ENCODE assay signal across 30 cellular contexts in the genomic region with DNA sequence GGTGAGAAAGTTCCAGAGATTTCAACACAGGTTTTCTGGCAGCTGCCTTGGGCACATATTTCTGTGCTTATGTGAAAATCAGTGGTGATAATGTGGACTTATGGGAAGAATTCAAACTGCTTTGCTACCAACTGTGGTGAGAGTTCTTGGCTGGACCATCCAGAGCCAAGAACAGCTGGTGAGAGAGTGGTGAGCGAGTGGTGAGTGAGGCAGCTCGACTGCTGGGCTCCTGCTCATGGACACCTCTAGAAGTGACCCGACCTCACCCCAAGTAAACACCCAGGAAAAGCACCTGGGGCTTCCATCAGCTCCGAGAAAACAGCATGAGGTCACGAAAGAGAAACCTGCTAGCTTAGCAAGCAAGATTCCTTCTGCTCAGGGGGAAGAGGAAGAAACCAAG.
"Had no signal": no experiment of that assay in that cellular context is flagged by ENCODE, and none has a peak within 500 bp of the region (broad histone marks: within the 10 kb centered on the region; RNA-seq: fewer than 3 reads in every experiment).

No MANE protein-coding gene starts in this region.

- H3K27ac ChIP-seq: adrenal gland, ascending aorta, brain microvascular endothelial cell, epithelial cell of prostate, esophagus squamous epithelium, gastroesophageal sphincter had no signal

- H3K4me3 Mint-ChIP-seq: activated CD4-positive, alpha-beta memory T cell treated with anti-CD3 and anti-CD28 coated beads for 36 hours; activated CD4-positive, alpha-beta T cell treated with anti-CD3 and anti-CD28 coated beads for 36 hours; activated CD4-positive, alpha-beta T cell treated with anti-CD3 and anti-CD28 coated beads, Interleukin-2, amount 10 ng/mL, durations not matched to agents 24 days and 14 days; activated CD8-positive, alpha-beta memory T cell treated with anti-CD3 and anti-CD28 coated beads, Interleukin-2, amount 10 ng/mL, durations not matched to agents 7 days and 5 days; activated CD8-positive, alpha-beta T cell treated with anti-CD3 and anti-CD28 coated beads, Interleukin-2, amount 10 ng/mL, durations not matched to agents 7 days and 5 days; activated naive CD4-positive, alpha-beta T cell treated with anti-CD3 and anti-CD28 coated beads for 36 hours; activated naive CD4-positive, alpha-beta T cell treated with anti-CD3 and anti-CD28 coated beads, Interleukin-2, amount 50 U/mL, for 24 hours; activated naive CD8-positive, alpha-beta T cell treated with anti-CD3 and anti-CD28 coated beads for 36 hours; activated naive CD8-positive, alpha-beta T cell treated with anti-CD3 and anti-CD28 coated beads, Interleukin-2, amount 50 U/mL, for 24 hours; activated T-helper 1 cell treated with anti-CD3 and anti-CD28 coated beads, Interleukin-12 subunit alpha, Interleukin-12 subunit beta, Interleukin-2, Interleukin-4 antibody, amounts not matched to agents 30 ng/mL and 10 ng/mL and 1 ng/mL, durations not matched to agents 14 hours and 24 hours and 36 hours; central memory CD8-positive, alpha-beta T cell had no signal

- H3K27me3 Mint-ChIP-seq: activated CD4-positive, alpha-beta memory T cell treated with anti-CD3 and anti-CD28 coated beads for 36 hours; activated CD4-positive, alpha-beta T cell treated with anti-CD3 and anti-CD28 coated beads for 36 hours; activated CD4-positive, alpha-beta T cell treated with anti-CD3 and anti-CD28 coated beads, Interleukin-2, amount 10 ng/mL, durations not matched to agents 24 days and 14 days; activated CD8-positive, alpha-beta memory T cell treated with anti-CD3 and anti-CD28 coated beads, Interleukin-2, amount 10 ng/mL, durations not matched to agents 7 days and 5 days; activated naive CD4-positive, alpha-beta T cell treated with anti-CD3 and anti-CD28 coated beads, Interleukin-2, amount 50 U/mL, for 24 hours; activated naive CD8-positive, alpha-beta T cell treated with anti-CD3 and anti-CD28 coated beads for 36 hours; activated naive CD8-positive, alpha-beta T cell treated with anti-CD3 and anti-CD28 coated beads, Interleukin-2, amount 50 U/mL, for 24 hours; central memory CD8-positive, alpha-beta T cell had no signal

- ATAC-seq: activated CD4-positive, alpha-beta T cell treated with anti-CD3 and anti-CD28 coated beads for 36 hours; activated CD8-positive, alpha-beta memory T cell treated with anti-CD3 and anti-CD28 coated beads, Interleukin-2, amount 10 ng/mL, durations not matched to agents 7 days and 5 days; activated CD8-positive, alpha-beta T cell treated with anti-CD3 and anti-CD28 coated beads, Interleukin-2, amount 10 ng/mL, durations not matched to agents 7 days and 5 days; activated naive CD8-positive, alpha-beta T cell treated with anti-CD3 and anti-CD28 coated beads, Interleukin-2, amount 50 U/mL, for 24 hours; gastroesophageal sphincter had no signal

- H3K4me1 ChIP-seq: adrenal gland, ascending aorta, esophagus squamous epithelium, gastroesophageal sphincter had no signal

- H3K9me3 Mint-ChIP-seq: activated naive CD4-positive, alpha-beta T cell treated with anti-CD3 and anti-CD28 coated beads, Interleukin-2, amount 50 U/mL, for 24 hours; activated naive CD8-positive, alpha-beta T cell treated with anti-CD3 and anti-CD28 coated beads for 36 hours; central memory CD8-positive, alpha-beta T cell had no signal

- H3K27me3 ChIP-seq: adrenal gland, ascending aorta, brain microvascular endothelial cell, esophagus squamous epithelium had no signal

- H3K27ac Mint-ChIP-seq: activated CD4-positive, alpha-beta memory T cell treated with anti-CD3 and anti-CD28 coated beads for 36 hours; activated CD4-positive, alpha-beta T cell treated with anti-CD3 and anti-CD28 coated beads for 36 hours; activated CD4-positive, alpha-beta T cell treated with anti-CD3 and anti-CD28 coated beads, Interleukin-2, amount 10 ng/mL, durations not matched to agents 24 days and 14 days; activated CD8-positive, alpha-beta memory T cell treated with anti-CD3 and anti-CD28 coated beads, Interleukin-2, amount 10 ng/mL, durations not matched to agents 7 days and 5 days; activated CD8-positive, alpha-beta T cell treated with anti-CD3 and anti-CD28 coated beads, Interleukin-2, amount 10 ng/mL, durations not matched to agents 7 days and 5 days; activated naive CD4-positive, alpha-beta T cell treated with anti-CD3 and anti-CD28 coated beads for 36 hours; activated naive CD4-positive, alpha-beta T cell treated with anti-CD3 and anti-CD28 coated beads, Interleukin-2, amount 50 U/mL, for 24 hours; activated naive CD8-positive, alpha-beta T cell treated with anti-CD3 and anti-CD28 coated beads for 36 hours; activated naive CD8-positive, alpha-beta T cell treated with anti-CD3 and anti-CD28 coated beads, Interleukin-2, amount 50 U/mL, for 24 hours; activated T-helper 1 cell treated with anti-CD3 and anti-CD28 coated beads, Interleukin-12 subunit alpha, Interleukin-12 subunit beta, Interleukin-2, Interleukin-4 antibody, amounts not matched to agents 30 ng/mL and 10 ng/mL and 1 ng/mL, durations not matched to agents 14 hours and 24 hours and 36 hours; activated T-helper 2 cell treated with anti-CD3 and anti-CD28 coated beads, Interferon-gamma antibody, Interleukin-2, Interleukin-4, amounts not matched to agents 10 μg/mL and 5 μg/mL and 100 μg/mL, durations not matched to agents 14 hours and 24 hours and 36 hours had no signal

- H3K36me3 ChIP-seq: adrenal gland, ascending aorta, brain microvascular endothelial cell, esophagus squamous epithelium, gastroesophageal sphincter had no signal

- DNase-seq: activated CD4-positive, alpha-beta memory T cell treated with anti-CD3 and anti-CD28 coated beads for 36 hours; activated CD4-positive, alpha-beta T cell treated with anti-CD3 and anti-CD28 coated beads for 36 hours; activated CD4-positive, alpha-beta T cell treated with anti-CD3 and anti-CD28 coated beads, Interleukin-2, amount 10 ng/mL, durations not matched to agents 24 days and 14 days; activated CD4-positive, CD25-positive, alpha-beta regulatory T cell; activated CD4-positive, CD25-positive, alpha-beta regulatory T cell treated with anti-CD3 and anti-CD28 coated beads, Interleukin-2, amount 50 U/mL, for 72 hours; activated CD8-positive, alpha-beta memory T cell treated with anti-CD3 and anti-CD28 coated beads, Interleukin-2, amount 10 ng/mL, durations not matched to agents 7 days and 5 days; activated CD8-positive, alpha-beta memory T cell treated with anti-CD3 and anti-CD28 coated beads, Interleukin-2, amount 50 U/mL, for 4 hours; activated CD8-positive, alpha-beta T cell treated with anti-CD3 and anti-CD28 coated beads, Interleukin-2, amount 10 ng/mL, durations not matched to agents 7 days and 5 days; activated effector memory CD4-positive, alpha-beta T cell treated with anti-CD3 and anti-CD28 coated beads, Interleukin-2, amount 50 U/mL, for 16 hours; activated naive CD4-positive, alpha-beta T cell treated with anti-CD3 and anti-CD28 coated beads for 36 hours; activated naive CD8-positive, alpha-beta T cell treated with anti-CD3 and anti-CD28 coated beads for 36 hours; activated naive CD8-positive, alpha-beta T cell treated with anti-CD3 and anti-CD28 coated beads, Interleukin-2, amount 50 U/mL, for 24 hours; activated T-cell treated with anti-CD3 and anti-CD28 coated beads, Interleukin-2, amount 50 U/mL, for 1 hour; activated T-cell treated with anti-CD3 and anti-CD28 coated beads, Interleukin-2, amount 50 U/mL, for 48 hours; adrenal gland; amygdala; brain microvascular endothelial cell; cortex of kidney; dermis blood vessel endothelial cell; effector CD8-positive, alpha-beta T cell; esophagus squamous epithelium; foreskin melanocyte; T-helper 2 cell had no signal

- H3K36me3 Mint-ChIP-seq: activated CD4-positive, alpha-beta memory T cell treated with anti-CD3 and anti-CD28 coated beads for 36 hours; activated CD8-positive, alpha-beta memory T cell treated with anti-CD3 and anti-CD28 coated beads, Interleukin-2, amount 10 ng/mL, durations not matched to agents 7 days and 5 days; activated naive CD4-positive, alpha-beta T cell treated with anti-CD3 and anti-CD28 coated beads, Interleukin-2, amount 50 U/mL, for 24 hours; activated naive CD8-positive, alpha-beta T cell treated with anti-CD3 and anti-CD28 coated beads for 36 hours had no signal

- H3K4me3 ChIP-seq: adrenal gland, ascending aorta, esophagus squamous epithelium, gastroesophageal sphincter had no signal

- H3K9me3 ChIP-seq: adrenal gland, ascending aorta, esophagus squamous epithelium, gastroesophageal sphincter had no signal

- H3K4me1 Mint-ChIP-seq: activated CD4-positive, alpha-beta T cell treated with anti-CD3 and anti-CD28 coated beads for 36 hours; activated CD4-positive, alpha-beta T cell treated with anti-CD3 and anti-CD28 coated beads, Interleukin-2, amount 10 ng/mL, durations not matched to agents 24 days and 14 days; activated CD8-positive, alpha-beta memory T cell treated with anti-CD3 and anti-CD28 coated beads, Interleukin-2, amount 10 ng/mL, durations not matched to agents 7 days and 5 days; activated naive CD4-positive, alpha-beta T cell treated with anti-CD3 and anti-CD28 coated beads, Interleukin-2, amount 50 U/mL, for 24 hours; activated naive CD8-positive, alpha-beta T cell treated with anti-CD3 and anti-CD28 coated beads for 36 hours; activated naive CD8-positive, alpha-beta T cell treated with anti-CD3 and anti-CD28 coated beads, Interleukin-2, amount 50 U/mL, for 24 hours; central memory CD8-positive, alpha-beta T cell had no signal
